ENCODE assay signal across 2 cellular contexts in genomic region chr4:165368567-165368966, GRCh38.
TF ChIP-seq lines count a peak whose summit lies in the region.

No MANE protein-coding gene starts in this region.

TF ChIP-seq in K562, 482 proteins besides CTCF, POLR2A, EP300 and RAD21:
- TF ChIP-seq TAF9B (IDR thresholded peaks at IDR 0.05; ENCODE audit: partially characterized antibody) (no peak), CBX5 (IDR thresholded peaks at IDR 0.05; ENCODE audit: borderline replicate concordance, low read depth) (no peak), MAFK (IDR thresholded peaks at IDR 0.05; ENCODE audit: low read length) (no peak), DEAF1 (CRISPR knock-in tag; IDR thresholded peaks at IDR 0.05) (no peak), TCF7L2 (IDR thresholded peaks at IDR 0.05; ENCODE audit: low read depth, low read length) (no peak), GATAD2A (IDR thresholded peaks at IDR 0.05) (no peak), RNF2 (IDR thresholded peaks at IDR 0.05) (no peak), SMARCB1 (IDR thresholded peaks at IDR 0.05; ENCODE audit: insufficient read length, low read depth) (no peak), HNRNPUL1 (IDR thresholded peaks at IDR 0.05; ENCODE audit: low read length) (no peak), RHOXF2B (CRISPR knock-in tag; conservative IDR thresholded peaks at IDR 0.05) (no peak)

TF ChIP-seq in HepG2, 621 proteins besides CTCF, POLR2A, EP300 and RAD21:
- TF ChIP-seq FOSL2 (CRISPR knock-in tag; IDR thresholded peaks at IDR 0.05) (peak; percentile 18; the same call in 1 of the 2 replicates), RXRA (CRISPR knock-in tag; IDR thresholded peaks at IDR 0.05) (no peak), SOX6 (IDR thresholded peaks at IDR 0.05) (no peak), SOX6 (CRISPR knock-in tag; IDR thresholded peaks at IDR 0.05) (no peak), GABPB1 (CRISPR knock-in tag; IDR thresholded peaks at IDR 0.05) (no peak), CEBPB (IDR thresholded peaks at IDR 0.05; ENCODE audit: borderline replicate concordance, low read depth, low read length) (no peak)
